ENCODE assay signal across 19 cellular contexts in the genomic region with DNA sequence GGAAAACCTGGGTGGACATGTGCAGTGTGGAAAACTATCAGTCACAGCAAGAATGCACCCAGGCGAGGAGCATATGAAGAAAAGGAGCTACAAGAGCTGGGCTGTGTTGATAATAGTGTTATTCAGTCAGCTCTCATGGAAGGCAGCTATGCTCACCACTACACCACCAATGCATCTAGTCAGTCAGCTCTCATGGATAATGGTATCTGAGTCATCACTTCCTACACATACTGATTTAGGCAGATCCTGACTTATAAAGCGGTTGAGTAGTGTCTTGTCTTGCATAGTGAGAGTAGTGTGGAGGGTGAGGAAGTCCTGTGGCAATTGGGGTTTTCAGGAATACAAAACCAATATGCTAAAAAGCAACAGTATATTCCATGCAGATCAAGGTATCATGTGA. TPM values are rescaled to one million over a fixed set of nuclear protein-coding genes. Genes with fewer than 3 reads are reported as not detected.
DNase-seq lines count a peak whose midpoint lies in the region; ATAC-seq, FAIRE-seq and TF ChIP-seq lines count a peak whose summit lies in the region.
"Had no signal": no experiment of that assay in that cellular context is flagged by ENCODE, and none has a peak within 500 bp of the region (broad histone marks: within the 10 kb centered on the region; RNA-seq: fewer than 3 reads in every experiment).

No MANE protein-coding gene starts in this region.

- H3K4me2 ChIP-seq in astrocyte (ENCODE audit: low read length): no peak overlapping the region
- H3K4me2 ChIP-seq: BLaER1 had no signal

- no peak overlapping the region for H2AFZ ChIP-seq in astrocyte (ENCODE audit: low read depth, low read length)

- DNase-seq in H54 (ENCODE audit: insufficient read length, low spot score) (peak; percentile 38), astrocyte (ENCODE audit: low read depth) (peak; percentile 26), inferior parietal cortex (ENCODE audit: extremely low spot score) (peak; percentile 22), substantia nigra (lab: John Stamatoyannopoulos, UW) (no peak)
- DNase-seq in T-helper 2 cell treated with Interferon-gamma antibody and Interleukin-4, amounts not matched to agents 5 μg/mL and 100 μg/mL, for 36 hours (ENCODE audit: low spot score): no peak
- DNase-seq: CD8-positive, alpha-beta memory T cell; DMS 273 treated with DMSO at 0.1 percent for 48 hours; H9; NCI-H1048; NCI-H146; NCI-H226; NCI-H526 treated with DMSO at 0.1 percent for 48 hours had no signal

- no peak for TF ChIP-seq CTCF in astrocyte (IDR thresholded peaks at IDR 0.05; ENCODE audit: insufficient read depth, low read depth, low read length)

- no peaks in the 10 kb centered on the region for H4K20me1 ChIP-seq in astrocyte (ENCODE audit: insufficient read depth, low read length)
- H4K20me1 ChIP-seq: BLaER1 had no signal

- no peaks in the 10 kb centered on the region for H3K4me1 ChIP-seq in astrocyte (ENCODE audit: insufficient read depth, low read length)
- H3K4me1 ChIP-seq: BLaER1, SJSA1 had no signal

- H3K9ac ChIP-seq in astrocyte (ENCODE audit: low read length): no peak overlapping the region
- H3K9ac ChIP-seq: BLaER1 had no signal

- H3K4me1 Mint-ChIP-seq in astrocyte (ENCODE audit: low read depth, unreplicated experiment): peaks cover 1% of the 10 kb centered on the region
- H3K4me1 Mint-ChIP-seq in T-helper 2 cell treated with Interferon-gamma antibody and Interleukin-4, amounts not matched to agents 5 μg/mL and 100 μg/mL, for 36 hours (ENCODE audit: low read depth): no peaks in the 10 kb centered on the region
- H3K4me1 Mint-ChIP-seq in activated T-helper 17 cell treated with anti-CD3 and anti-CD28 coated beads, Interleukin-2, amount 50 U/mL, for 72 hours: no peaks in the 10 kb centered on the region
- H3K4me1 Mint-ChIP-seq: CD8-positive, alpha-beta memory T cell; H9; IgD-negative memory B cell had no signal

- H3K9me3 ChIP-seq in astrocyte (ENCODE audit: insufficient read depth, low read depth, low read length): peaks cover 25% of the 10 kb centered on the region

- FAIRE-seq in H54 (lab: Jason Lieb, UNC): peak; percentile 64
- FAIRE-seq in astrocyte (lab: Jason Lieb, UNC): no peak

- no peak overlapping the region for H3K4me3 ChIP-seq in astrocyte (ENCODE audit: insufficient read depth, low read depth, low read length)
- H3K4me3 ChIP-seq: BLaER1, SJSA1 had no signal

- no peak overlapping the region for H3K27ac ChIP-seq in astrocyte (ENCODE audit: low read depth, low read length)
- peak overlapping the region; percentile 76 for H3K27ac ChIP-seq in substantia nigra (ENCODE audit: low read depth, low read length, poor library complexity, severe bottlenecking)
- H3K27ac ChIP-seq: BLaER1, RWPE1, SJSA1 had no signal

- ATAC-seq in GM19395 (IDR thresholded peaks at IDR 0.05; ENCODE audit: unreplicated experiment) (no peak), HG02759 (IDR thresholded peaks at IDR 0.05; ENCODE audit: unreplicated experiment) (no peak)
- ATAC-seq in activated T-helper 17 cell treated with anti-CD3 and anti-CD28 coated beads, Interleukin-2, amount 50 U/mL, for 72 hours (replicated peaks): no peak

- no peaks in the 10 kb centered on the region for H3K36me3 ChIP-seq in astrocyte (ENCODE audit: insufficient read depth, low read length)

- H3K27ac Mint-ChIP-seq in astrocyte (ENCODE audit: unreplicated experiment): no peak overlapping the region
- H3K27ac Mint-ChIP-seq in T-helper 2 cell treated with Interferon-gamma antibody and Interleukin-4, amounts not matched to agents 5 μg/mL and 100 μg/mL, for 36 hours: no peak overlapping the region
- no peak overlapping the region for H3K27ac Mint-ChIP-seq in activated T-helper 17 cell treated with anti-CD3 and anti-CD28 coated beads, Interleukin-2, amount 50 U/mL, for 72 hours
- H3K27ac Mint-ChIP-seq: CD8-positive, alpha-beta memory T cell; H9 had no signal

- peaks cover 31% of the 10 kb centered on the region for H3K9me3 Mint-ChIP-seq in astrocyte (ENCODE audit: unreplicated experiment)
- peaks cover 66% of the 10 kb centered on the region for H3K9me3 Mint-ChIP-seq in T-helper 2 cell treated with Interferon-gamma antibody and Interleukin-4, amounts not matched to agents 5 μg/mL and 100 μg/mL, for 36 hours
- H3K9me3 Mint-ChIP-seq in activated T-helper 17 cell treated with anti-CD3 and anti-CD28 coated beads, Interleukin-2, amount 50 U/mL, for 72 hours: peaks cover 39% of the 10 kb centered on the region

- H3K4me3 Mint-ChIP-seq in astrocyte (ENCODE audit: unreplicated experiment): no peak overlapping the region
- no peak overlapping the region for H3K4me3 Mint-ChIP-seq in T-helper 2 cell treated with Interferon-gamma antibody and Interleukin-4, amounts not matched to agents 5 μg/mL and 100 μg/mL, for 36 hours
- no peak overlapping the region for H3K4me3 Mint-ChIP-seq in activated T-helper 17 cell treated with anti-CD3 and anti-CD28 coated beads, Interleukin-2, amount 50 U/mL, for 72 hours
- H3K4me3 Mint-ChIP-seq: CD8-positive, alpha-beta memory T cell; H9 had no signal

- no peaks in the 10 kb centered on the region for H3K79me2 ChIP-seq in astrocyte (ENCODE audit: insufficient read depth, low read length)

- no peak for TF ChIP-seq POLR2A in H54 (IDR thresholded peaks at IDR 0.05; ENCODE audit: low read depth, low read length)

- H3K27me3 ChIP-seq in astrocyte (ENCODE audit: insufficient read depth, low read length): no peaks in the 10 kb centered on the region
- H3K27me3 ChIP-seq: BLaER1, SJSA1 had no signal

- H3K27me3 Mint-ChIP-seq in astrocyte (ENCODE audit: low read depth, unreplicated experiment): no peaks in the 10 kb centered on the region
- no peaks in the 10 kb centered on the region for H3K27me3 Mint-ChIP-seq in T-helper 2 cell treated with Interferon-gamma antibody and Interleukin-4, amounts not matched to agents 5 μg/mL and 100 μg/mL, for 36 hours (ENCODE audit: low read depth)
- H3K27me3 Mint-ChIP-seq in activated T-helper 17 cell treated with anti-CD3 and anti-CD28 coated beads, Interleukin-2, amount 50 U/mL, for 72 hours: no peaks in the 10 kb centered on the region

- peaks cover 74% of the 10 kb centered on the region for H3K36me3 Mint-ChIP-seq in astrocyte (ENCODE audit: low read depth, unreplicated experiment)
- H3K36me3 Mint-ChIP-seq in T-helper 2 cell treated with Interferon-gamma antibody and Interleukin-4, amounts not matched to agents 5 μg/mL and 100 μg/mL, for 36 hours (ENCODE audit: low read depth): peaks cover 6% of the 10 kb centered on the region
- peaks cover 11% of the 10 kb centered on the region for H3K36me3 Mint-ChIP-seq in activated T-helper 17 cell treated with anti-CD3 and anti-CD28 coated beads, Interleukin-2, amount 50 U/mL, for 72 hours (ENCODE audit: low read depth)

RNA-seq across cellular contexts. Expression of gene ZNF160, which starts 9.1 kb away (rescaled TPM):
- total RNA-seq in astrocyte: 30.2 and 31.3 TPM in 2 replicates
- total RNA-seq in activated T-helper 17 cell treated with anti-CD3 and anti-CD28 coated beads, Interleukin-2, amount 50 U/mL, for 72 hours: 100 to 1,000 TPM in 1 of 2 donors, 10 to 100 TPM in 1; 24.0 to 102 TPM

RNA-seq across cellular contexts. Expression of gene ZNF415, which starts 20.4 kb away (rescaled TPM):
- total RNA-seq in astrocyte: 8.7 TPM in 2 replicates
- 1 to 10 TPM in 1 of 2 donors, under 1 TPM in 1; 0.50 to 3.3 TPM for total RNA-seq in activated T-helper 17 cell treated with anti-CD3 and anti-CD28 coated beads, Interleukin-2, amount 50 U/mL, for 72 hours

RNA-seq across cellular contexts. Expression of gene ZNF347, which starts 46.6 kb away (rescaled TPM):
- total RNA-seq in astrocyte: 10.1 and 10.6 TPM in 2 replicates
- 1 to 10 TPM; 3.2 to 5.3 TPM for total RNA-seq in activated T-helper 17 cell treated with anti-CD3 and anti-CD28 coated beads, Interleukin-2, amount 50 U/mL, for 72 hours

Comparison
In these comparisons a context has a peak if more than half of its experiments do, and no peak if none do; other contexts are left out.
1. DNase-seq: peak in H54 (single experiment), astrocyte (single experiment) and inferior parietal cortex (single experiment); none in substantia nigra (0 of 49) and T-helper 2 cell treated with Interferon-gamma antibody and Interleukin-4, amounts not matched to agents 5 μg/mL and 100 μg/mL, for 36 hours (single experiment).